In genomic region chr5:115243412-115243811, GRCh38 we compare ENCODE assay signal across 1 cellular context.
TF ChIP-seq lines count a peak whose summit lies in the region.

No MANE protein-coding gene starts in this region.

TF ChIP-seq in WTC11, 78 proteins besides CTCF, POLR2A, EP300 and RAD21 (continued from another document):
- TF ChIP-seq AR (CRISPR knock-in tag; IDR thresholded peaks at IDR 0.05) (no peak), GABPB1 (CRISPR knock-in tag; IDR thresholded peaks at IDR 0.05) (no peak), USF2 (CRISPR knock-in tag; IDR thresholded peaks at IDR 0.05) (no peak), MYBL2 (CRISPR knock-in tag; IDR thresholded peaks at IDR 0.05) (no peak)
TF ChIP-seq in WTC11: peak in this region for 0.
